ENCODE assay signal across 29 cellular contexts in the genomic region with DNA sequence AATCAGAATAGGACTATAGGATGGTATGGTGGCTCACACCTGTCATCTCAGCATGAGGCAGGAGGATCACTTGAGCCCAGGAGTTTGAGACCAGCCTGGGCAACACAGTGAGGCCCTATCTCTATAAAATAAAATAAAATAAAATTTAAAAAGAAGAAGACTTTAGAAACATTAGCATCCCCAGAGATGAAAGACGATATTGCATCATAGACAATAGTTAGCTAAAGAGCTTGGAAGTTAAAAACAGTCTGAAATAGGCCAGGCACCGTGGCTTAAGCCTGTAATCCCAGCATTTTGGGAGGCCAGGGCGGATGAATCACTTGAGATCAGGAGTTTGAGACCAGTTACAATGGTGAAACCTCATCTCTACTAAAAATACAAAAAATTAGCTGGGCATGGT. TPM values are rescaled to one million over a fixed set of nuclear protein-coding genes. Genes with fewer than 3 reads are reported as not detected.
DNase-seq lines count a peak whose midpoint lies in the region; ATAC-seq, FAIRE-seq and TF ChIP-seq lines count a peak whose summit lies in the region.
"Had no signal": no experiment of that assay in that cellular context is flagged by ENCODE, and none has a peak within 500 bp of the region (broad histone marks: within the 10 kb centered on the region; RNA-seq: fewer than 3 reads in every experiment).

No MANE protein-coding gene starts in this region.

- H4K91ac ChIP-seq in IMR-90 (ENCODE audit: insufficient read depth, low read depth, low read length), result no peak overlapping the region

- peak overlapping the region; percentile 86 for H3K27ac Mint-ChIP-seq in dendritic cell treated with granulocyte-macrophage colony-stimulating factor and Interleukin-4, amounts not matched to agents 40 ng/mL and 50 ng/mL, for 4 days
- H3K27ac Mint-ChIP-seq: CD4-positive, CD25-positive, alpha-beta regulatory T cell had no signal

- CTCF ChIA-PET in HepG2 (lab: Yijun Ruan, JAX; ENCODE audit: low intra/inter-chr PET ratio, low total read pairs) (no interaction called here), IMR-90 (lab: Yijun Ruan, JAX) (no interaction called here), K562 (lab: Yijun Ruan, JAX; ENCODE audit: low intra/inter-chr PET ratio) (no interaction called here)

- no peak overlapping the region for H3K4ac ChIP-seq in IMR-90 (ENCODE audit: low read depth, low read length)

- H3K4me3 ChIP-seq in HepG2 (replicated peaks in 1 of 3; ENCODE audit: insufficient read depth in 1 of 3, low read depth in 2 of 3, low read length in 3 of 3), result no peak overlapping the region
- no peak overlapping the region for H3K4me3 ChIP-seq in right lobe of liver
- H3K4me3 ChIP-seq in IMR-90 (ENCODE audit: insufficient read depth, low read depth, low read length), result no peak overlapping the region
- no peak overlapping the region for H3K4me3 ChIP-seq in K562
- H3K4me3 ChIP-seq in ovary, result no peak overlapping the region
- no peak overlapping the region for H3K4me3 ChIP-seq in sigmoid colon
- H3K4me3 ChIP-seq: BLaER1, GM12878 had no signal

- no peak overlapping the region for H3K23ac ChIP-seq in IMR-90 (ENCODE audit: low read depth, low read length)

- H2BK120ac ChIP-seq in IMR-90 (ENCODE audit: low read depth, low read length), result no peak overlapping the region

- no peaks in the 10 kb centered on the region for H3K9me3 ChIP-seq in HepG2 (ENCODE audit: low read length)
- H3K9me3 ChIP-seq in right lobe of liver, result no peaks in the 10 kb centered on the region
- H3K9me3 ChIP-seq in IMR-90 (ENCODE audit: control insufficient read depth, insufficient read depth, low read length), result no peaks in the 10 kb centered on the region
- no peaks in the 10 kb centered on the region for H3K9me3 ChIP-seq in K562 (replicated peaks; ENCODE audit: control insufficient read depth, insufficient read depth, low read depth, low read length)
- no peaks in the 10 kb centered on the region for H3K9me3 ChIP-seq in ovary
- no peaks in the 10 kb centered on the region for H3K9me3 ChIP-seq in sigmoid colon
- H3K9me3 ChIP-seq: BE2C had no signal

- H3K9me1 ChIP-seq in IMR-90 (ENCODE audit: insufficient read depth, low read length), result no peaks in the 10 kb centered on the region
- H3K9me1 ChIP-seq in K562 (ENCODE audit: control insufficient read depth, insufficient read depth, low read length), result no peaks in the 10 kb centered on the region

- H4K20me1 ChIP-seq in HepG2 (ENCODE audit: insufficient read depth, low read length) (no peaks in the 10 kb centered on the region), IMR-90 (ENCODE audit: insufficient read depth, low read length) (no peaks in the 10 kb centered on the region), K562 (replicated peaks; ENCODE audit: control insufficient read depth, insufficient read depth, low read length) (no peaks in the 10 kb centered on the region)
- H4K20me1 ChIP-seq: BLaER1 had no signal

- TF ChIP-seq POLR2A in HepG2 (IDR thresholded peaks at IDR 0.05; ENCODE audit: insufficient read depth in 1 of 2, low read depth in 2 of 2, low read length in 2 of 2), result no peak
- TF ChIP-seq POLR2A in right lobe of liver (IDR thresholded peaks at IDR 0.05), result no peak
- no peak for TF ChIP-seq POLR2A in IMR-90 (IDR thresholded peaks at IDR 0.05; ENCODE audit: low read depth, low read length)
- TF ChIP-seq POLR2A in K562 (conservative IDR thresholded peaks at IDR 0.05), result no peak
- TF ChIP-seq POLR2A in ovary (IDR thresholded peaks at IDR 0.05), result no peak
- no peak for TF ChIP-seq POLR2A in sigmoid colon (IDR thresholded peaks at IDR 0.05)

- no peak overlapping the region for H2AK5ac ChIP-seq in IMR-90 (ENCODE audit: low read depth, low read length)

- DNase-seq in HepG2 (ENCODE audit: low spot score) (no peak), right lobe of liver (no peak), IMR-90 (no peak), K562 (ENCODE audit: extremely low read depth in 1 of 4, low spot score in 3 of 4) (no peak), ovary (no peak), sigmoid colon (no peak), KBM-7 (no peak)
- DNase-seq: 8988T; ACHN; BE2C; C1 segment of cervical spinal cord; CD4-positive, alpha-beta memory T cell; CD4-positive, CD25-positive, alpha-beta regulatory T cell; CD8-positive, alpha-beta memory T cell; COR-L47; DMS 273 treated with DMSO at 0.1 percent for 48 hours; DMS153; DMS53; DMS79; DND-41; EL; GDM1 had no signal

- POLR2A ChIA-PET in HepG2 (lab: Yijun Ruan, JAX) (no interaction called here), IMR-90 (lab: Charles Lee; ENCODE audit: unreplicated experiment) (no interaction called here), K562 (lab: Yijun Ruan, JAX) (interaction anchor here (0.5 kb wide), 1 partner anchor 73 kb away, joined by 3 read pairs; no protein-coding TSS in a partner anchor)

- no peak overlapping the region for H2BK20ac ChIP-seq in IMR-90 (ENCODE audit: low read depth, low read length)

- TF ChIP-seq EP300 in HepG2 (IDR thresholded peaks at IDR 0.05; ENCODE audit: low read depth in 2 of 2, low read length in 2 of 2) (no peak), HepG2 (CRISPR knock-in tag; IDR thresholded peaks at IDR 0.05; ENCODE audit: borderline replicate concordance) (no peak), K562 (IDR thresholded peaks at IDR 0.05; ENCODE audit: low read length) (no peak), ovary (IDR thresholded peaks at IDR 0.05) (no peak), sigmoid colon (IDR thresholded peaks at IDR 0.05) (no peak)

- H2AK9ac ChIP-seq in IMR-90 (replicated peaks; ENCODE audit: low read depth, low read length, poor library complexity), result no peak overlapping the region

- 0 out of 5 replicates have a peak, but pooled peaks cover 0 to 3% of the 10 kb centered on the region in 2 experiments for H3K27me3 ChIP-seq in HepG2 (ENCODE audit: control insufficient read depth in 1 of 2, insufficient read depth in 2 of 2, low read length in 2 of 2)
- no peaks in the 10 kb centered on the region for H3K27me3 ChIP-seq in right lobe of liver
- peaks cover 16% of the 10 kb centered on the region for H3K27me3 ChIP-seq in IMR-90 (ENCODE audit: control insufficient read depth, insufficient read depth, low read length)
- peaks cover 17 to 26% of the 10 kb centered on the region in 2 experiments for H3K27me3 ChIP-seq in K562 (ENCODE audit: control insufficient read depth in 2 of 2, insufficient read depth in 2 of 2, low read length in 2 of 2)
- H3K27me3 ChIP-seq in ovary, result no peaks in the 10 kb centered on the region
- H3K27me3 ChIP-seq in sigmoid colon, result no peaks in the 10 kb centered on the region
- H3K27me3 ChIP-seq: BE2C, BLaER1 had no signal

- H3K9me3 Mint-ChIP-seq in dendritic cell treated with granulocyte-macrophage colony-stimulating factor and Interleukin-4, amounts not matched to agents 40 ng/mL and 50 ng/mL, for 4 days, result peaks cover 30% of the 10 kb centered on the region
- H3K9me3 Mint-ChIP-seq: CD4-positive, alpha-beta memory T cell; CD4-positive, CD25-positive, alpha-beta regulatory T cell; CD8-positive, alpha-beta memory T cell had no signal

- no peak for FAIRE-seq in HepG2 (lab: Jason Lieb, UNC)
- no peak for FAIRE-seq in K562 (lab: Jason Lieb, UNC)
- FAIRE-seq: A204.1, GM12878, GM12892, GM18507 had no signal

- no peak overlapping the region for H3K14ac ChIP-seq in IMR-90 (replicated peaks; ENCODE audit: low read depth, low read length)

- no peak overlapping the region for H3K4me3 Mint-ChIP-seq in dendritic cell treated with granulocyte-macrophage colony-stimulating factor and Interleukin-4, amounts not matched to agents 40 ng/mL and 50 ng/mL, for 4 days
- H3K4me3 Mint-ChIP-seq: CD14-positive monocyte; CD4-positive, alpha-beta memory T cell; CD8-positive, alpha-beta memory T cell had no signal

- no peak overlapping the region for H3K56ac ChIP-seq in IMR-90 (ENCODE audit: extremely low read depth, insufficient read depth, low read length)

- intact Hi-C loops in HepG2 (cut with micrococcal nuclease; ENCODE audit: unreplicated experiment) (no loop called here), right lobe of liver (cut with DNase I) (loop anchor here in 1 of 2 donors (10.0 kb wide), 1 partner anchor 159 kb away; no protein-coding TSS in a partner anchor), IMR-90 (cut with micrococcal nuclease) (no loop called here), K562 (cut with micrococcal nuclease) (no loop called here), ovary (cut with DNase I) (loop anchor here in 1 of 4 donors (10.0 kb wide), 1 partner anchor 229 kb away; no protein-coding TSS in a partner anchor), sigmoid colon (cut with DNase I) (no loop called here)
- intact Hi-C loops in dendritic cell treated with granulocyte-macrophage colony-stimulating factor and Interleukin-4, amounts not matched to agents 40 ng/mL and 50 ng/mL, for 4 days (cut with micrococcal nuclease), result no loop called here

- no peaks in the 10 kb centered on the region for H3K36me3 ChIP-seq in HepG2 (replicated peaks in 1 of 2; ENCODE audit: control insufficient read depth in 1 of 2, insufficient read depth in 2 of 2, low read length in 2 of 2)
- H3K36me3 ChIP-seq in right lobe of liver, result no peaks in the 10 kb centered on the region
- no peaks in the 10 kb centered on the region for H3K36me3 ChIP-seq in IMR-90 (ENCODE audit: control insufficient read depth, insufficient read depth, low read length)
- no peaks in the 10 kb centered on the region for H3K36me3 ChIP-seq in K562 (ENCODE audit: control insufficient read depth, insufficient read depth, low read length)
- H3K36me3 ChIP-seq in ovary, result no peaks in the 10 kb centered on the region
- no peaks in the 10 kb centered on the region for H3K36me3 ChIP-seq in sigmoid colon
- H3K36me3 ChIP-seq: BE2C, BLaER1 had no signal

- TF ChIP-seq RAD21 in HepG2 (CRISPR knock-in tag; IDR thresholded peaks at IDR 0.05) (no peak), IMR-90 (IDR thresholded peaks at IDR 0.05; ENCODE audit: low read length) (no peak), K562 (CRISPR knock-in tag; conservative IDR thresholded peaks at IDR 0.05 in 1 of 2, IDR thresholded peaks at IDR 0.05 in 1 of 2) (no peak)

- H3K18ac ChIP-seq in IMR-90 (ENCODE audit: low read depth, low read length), result no peak overlapping the region

- H3K27ac ChIP-seq in HepG2 (ENCODE audit: extremely low read length, insufficient read depth, low read length) (no peak overlapping the region), right lobe of liver (no peak overlapping the region), IMR-90 (ENCODE audit: insufficient read depth, low read length) (no peak overlapping the region), K562 (ENCODE audit: extremely low read depth, low read depth, low read length) (no peak overlapping the region), ovary (no peak overlapping the region), sigmoid colon (no peak overlapping the region)
- H3K27ac ChIP-seq: BLaER1 had no signal

- in situ Hi-C loops in HepG2 (cut with HindIII; ENCODE audit: extremely low pct_ligation_motif_present, low pct_unique_long_range_greater_than_20kb), result no loop called here
- in situ Hi-C loops in IMR-90 (cut with MboI; ENCODE audit: low sequenced_read_pairs), result no loop called here
- in situ Hi-C loops in K562 (cut with MboI), result no loop called here
- in situ Hi-C loops in KBM-7 (cut with MboI; ENCODE audit: low pct_unique_long_range_greater_than_20kb, low sequenced_read_pairs), result no loop called here

- H4K5ac ChIP-seq in IMR-90 (ENCODE audit: low read depth, low read length), result no peak overlapping the region

- H2BK5ac ChIP-seq in IMR-90 (ENCODE audit: low read depth, low read length, poor library complexity, severe bottlenecking), result no peak overlapping the region

- BruUV-seq in HepG2 (replicated peaks; lab: Mats Ljungman, UMichigan), result no TSS peak
- no TSS peak for BruUV-seq in IMR-90 (replicated peaks; lab: Mats Ljungman, UMichigan)
- no TSS peak for BruUV-seq in K562 (replicated peaks; lab: Mats Ljungman, UMichigan)

- peaks cover 19% of the 10 kb centered on the region for H3K36me3 Mint-ChIP-seq in dendritic cell treated with granulocyte-macrophage colony-stimulating factor and Interleukin-4, amounts not matched to agents 40 ng/mL and 50 ng/mL, for 4 days (ENCODE audit: low read depth)
- H3K36me3 Mint-ChIP-seq: CD4-positive, alpha-beta memory T cell; CD4-positive, CD25-positive, alpha-beta regulatory T cell; CD8-positive, alpha-beta memory T cell had no signal

- dilution Hi-C loops in IMR-90 (cut with HindIII; ENCODE audit: low sequenced_read_pairs, unreplicated experiment), result no loop called here

- no peak for TF ChIP-seq CTCF in HepG2 (CRISPR knock-in tag; IDR thresholded peaks at IDR 0.05)
- TF ChIP-seq CTCF in right lobe of liver (IDR thresholded peaks at IDR 0.05), result no peak
- TF ChIP-seq CTCF in IMR-90 (conservative IDR thresholded peaks at IDR 0.05; ENCODE audit: low read depth, low read length), result no peak
- TF ChIP-seq CTCF in K562 (IDR thresholded peaks at IDR 0.05 in 2 of 3, conservative IDR thresholded peaks at IDR 0.05 in 1 of 3; ENCODE audit: insufficient read depth in 2 of 3, low read depth in 1 of 3, low read length in 3 of 3), result no peak
- TF ChIP-seq CTCF in ovary (IDR thresholded peaks at IDR 0.05), result no peak
- no peak for TF ChIP-seq CTCF in sigmoid colon (IDR thresholded peaks at IDR 0.05)

- no peaks in the 10 kb centered on the region for H3K27me3 Mint-ChIP-seq in dendritic cell treated with granulocyte-macrophage colony-stimulating factor and Interleukin-4, amounts not matched to agents 40 ng/mL and 50 ng/mL, for 4 days

- ATAC-seq in HepG2 (no peak), right lobe of liver (no peak), IMR-90 (ENCODE audit: low read depth) (no peak), K562 (no peak)
- ATAC-seq: GM12878 had no signal

- no peak overlapping the region for H3K4me2 ChIP-seq in HepG2 (ENCODE audit: low read depth, low read length)
- H3K4me2 ChIP-seq in IMR-90 (ENCODE audit: low read depth, low read length), result no peak overlapping the region
- H3K4me2 ChIP-seq in K562 (ENCODE audit: insufficient read depth, low read length), result no peak overlapping the region
- H3K4me2 ChIP-seq: BLaER1 had no signal

- no peak overlapping the region for H4K8ac ChIP-seq in IMR-90 (ENCODE audit: low read depth in 2 of 2, low read length in 2 of 2)

- no peak overlapping the region for H2BK15ac ChIP-seq in IMR-90 (ENCODE audit: low read depth, low read length)

- H2AFZ ChIP-seq in HepG2 (ENCODE audit: low read length) (no peak overlapping the region), IMR-90 (replicated peaks; ENCODE audit: low read length, poor library complexity) (no peak overlapping the region), K562 (ENCODE audit: low read depth, low read length) (no peak overlapping the region)

- H3K9ac ChIP-seq in HepG2 (ENCODE audit: insufficient read depth, low read depth, low read length) (no peak overlapping the region), IMR-90 (ENCODE audit: low read depth, low read length) (no peak overlapping the region), K562 (ENCODE audit: insufficient read depth in 1 of 2, low read depth in 2 of 2, low read length in 2 of 2) (no peak overlapping the region)
- H3K9ac ChIP-seq: BLaER1 had no signal

- no peaks in the 10 kb centered on the region for H3K4me1 ChIP-seq in HepG2 (ENCODE audit: insufficient read depth, low read length)
- H3K4me1 ChIP-seq in right lobe of liver, result no peaks in the 10 kb centered on the region
- no peaks in the 10 kb centered on the region for H3K4me1 ChIP-seq in IMR-90 (ENCODE audit: control insufficient read depth, insufficient read depth, low read length)
- no peaks in the 10 kb centered on the region for H3K4me1 ChIP-seq in K562 (replicated peaks in 1 of 2; ENCODE audit: control insufficient read depth in 2 of 2, insufficient read depth in 2 of 2, low read length in 2 of 2)
- no peaks in the 10 kb centered on the region for H3K4me1 ChIP-seq in ovary (ENCODE audit: insufficient read depth)
- H3K4me1 ChIP-seq in sigmoid colon, result no peaks in the 10 kb centered on the region
- H3K4me1 ChIP-seq: BE2C, BLaER1 had no signal

- H3K79me1 ChIP-seq in IMR-90 (ENCODE audit: low read depth in 1 of 2, low read length in 2 of 2), result no peaks in the 10 kb centered on the region

- 0% methylated on average over 3 of the region's 3 CpGs for WGBS in HepG2 (ENCODE audit: low lambda C conversion rate)
- 61% methylated on average over 3 of the region's 3 CpGs for WGBS in right lobe of liver (ENCODE audit: insufficient coverage, low coverage, low lambda C conversion rate, missing lambda C conversion rate)
- WGBS in IMR-90 (ENCODE audit: extremely low coverage in 2 of 2, insufficient read length in 1 of 2), 2 experiments, result no CpG with 5 or more reads among the region's 3 CpGs
- WGBS in K562 (ENCODE audit: insufficient coverage, low coverage, missing lambda C conversion rate), result 0% methylated on average over 3 of the region's 3 CpGs
- 62 to 81% (median 70%) methylated on average over 3 of the region's 3 CpGs for WGBS in ovary, 3 donors
- WGBS in sigmoid colon, 2 donors, result 72 to 79% methylated on average over 3 of the region's 3 CpGs

- H3K79me2 ChIP-seq in HepG2 (ENCODE audit: insufficient read depth, low read length) (no peaks in the 10 kb centered on the region), K562 (ENCODE audit: control insufficient read depth, insufficient read depth, low read length) (no peaks in the 10 kb centered on the region)

- H3K4me1 Mint-ChIP-seq in dendritic cell treated with granulocyte-macrophage colony-stimulating factor and Interleukin-4, amounts not matched to agents 40 ng/mL and 50 ng/mL, for 4 days (ENCODE audit: low read depth), result peaks cover 44% of the 10 kb centered on the region
- H3K4me1 Mint-ChIP-seq: CD4-positive, alpha-beta memory T cell; CD4-positive, CD25-positive, alpha-beta regulatory T cell; CD8-positive, alpha-beta memory T cell had no signal

RNA-seq across cellular contexts. Expression of gene RIMS3, which starts 59.3 kb away (rescaled TPM):
- 5.4 TPM in 2 replicates for total RNA-seq in HepG2 (2016; rRNA removed; fragmentation: Illumina TruSeq; extraction: Trizol)
- total RNA-seq in HepG2 (2016; cell fraction: cytosol; rRNA removed; fragmentation: Illumina TruSeq; extraction: Trizol; ENCODE audit: low read depth), result 4.3 and 5.4 TPM in 2 replicates
- 4.6 and 5.5 TPM in 2 replicates for total RNA-seq in HepG2 (2016; cell fraction: insoluble cytoplasmic fraction; rRNA removed; fragmentation: Illumina TruSeq; extraction: Trizol)
- 7.8 and 9.0 TPM in 2 replicates for total RNA-seq in HepG2 (2016; cell fraction: membrane; rRNA removed; fragmentation: Illumina TruSeq; extraction: Trizol)
- total RNA-seq in HepG2 (2016; cell fraction: nucleus; rRNA removed; fragmentation: Illumina TruSeq; extraction: Trizol), result 3.8 and 4.7 TPM in 2 replicates
- polyA plus RNA-seq in HepG2 (2011; rRNA removed), result 2.1 and 3.4 TPM in 2 replicates
- polyA plus RNA-seq in HepG2 (2011; cell fraction: cytosol; rRNA removed), result 1.6 and 1.8 TPM in 2 replicates
- 7.7 and 9.6 TPM in 2 replicates for polyA plus RNA-seq in HepG2 (2011; cell fraction: nucleus; rRNA removed)
- polyA plus RNA-seq in HepG2 (2012), result 2.2 and 3.0 TPM in 2 replicates
- 6.0 TPM in 2 replicates for polyA plus RNA-seq in HepG2 (2016; cell fraction: cytosol; fragmentation: Illumina TruSeq; extraction: Trizol; ENCODE audit: low read depth)
- 3.3 and 3.7 TPM in 2 replicates for polyA plus RNA-seq in HepG2 (2016; cell fraction: insoluble cytoplasmic fraction; fragmentation: Illumina TruSeq; extraction: Trizol; ENCODE audit: low read depth)
- polyA plus RNA-seq in HepG2 (2016; cell fraction: membrane; fragmentation: Illumina TruSeq; extraction: Trizol; ENCODE audit: low read depth), result 7.1 and 8.4 TPM in 2 replicates
- 5.6 and 5.8 TPM in 2 replicates for polyA plus RNA-seq in HepG2 (2016; cell fraction: nucleus; fragmentation: Illumina TruSeq; extraction: Trizol; ENCODE audit: insufficient read depth, low read depth)
- 1.1 and 3.7 TPM in 2 replicates for polyA minus RNA-seq in HepG2 (2011; rRNA and poly(A)+ RNA removed; ENCODE audit: low replicate concordance)
- polyA minus RNA-seq in HepG2 (2011; cell fraction: cytosol; rRNA and poly(A)+ RNA removed), result 1.5 and 1.9 TPM in 2 replicates
- 2.4 and 3.1 TPM in 2 replicates for polyA minus RNA-seq in HepG2 (2011; cell fraction: nucleus; rRNA and poly(A)+ RNA removed)
- total RNA-seq in right lobe of liver, result 1 to 10 TPM in 2 of 6 experiments, under 1 TPM in 4; 0.35 to 1.4 (median 0.45) TPM
- total RNA-seq in IMR-90 (2012; rRNA removed), result 0.28 and 0.36 TPM in 2 replicates
- 0.10 and 0.22 TPM in 2 replicates for polyA plus RNA-seq in IMR-90 (2012; rRNA removed)
- 0.04 and 0.22 TPM in 2 replicates for polyA plus RNA-seq in IMR-90 (2012; cell fraction: cytosol; rRNA removed)
- 0.38 and 0.40 TPM in 2 replicates for polyA plus RNA-seq in IMR-90 (2012; cell fraction: nucleus; rRNA removed; ENCODE audit: low replicate concordance)
- 0.76 and 1.4 TPM in 2 replicates for total RNA-seq in K562 (2011; cell fraction: chromatin; rRNA removed; ENCODE audit: low replicate concordance)
- total RNA-seq in K562 (2011; cell fraction: nucleolus; rRNA removed), result 0.66 and 0.67 TPM in 2 replicates
- total RNA-seq in K562 (2011; cell fraction: nucleoplasm; rRNA removed), result 0.73 and 0.76 TPM in 2 replicates
- 0.59 and 0.82 TPM in 2 replicates for total RNA-seq in K562 (2014; rRNA removed)
- 0.69 and 0.77 TPM in 2 replicates for total RNA-seq in K562 (2014; rRNA removed; fragmentation: Illumina TruSeq; extraction: Trizol)
- total RNA-seq in K562 (2015; rRNA removed; fragmentation: Illumina TruSeq; extraction: Trizol), result 0.38 and 0.47 TPM in 2 replicates
- total RNA-seq in K562 (2021), result 1.2 and 1.3 TPM in 2 replicates
- polyA plus RNA-seq in K562 (2011; rRNA removed), result 0.78 and 1.2 TPM in 2 replicates
- polyA plus RNA-seq in K562 (2011; cell fraction: cytosol; rRNA removed), result 0.97 and 1.3 TPM in 2 replicates
- 1.9 and 2.7 TPM in 2 replicates for polyA plus RNA-seq in K562 (2011; cell fraction: nucleus; rRNA removed)
- 0.66 and 1.9 TPM in 2 replicates for polyA plus RNA-seq in K562 (2012)
- polyA plus RNA-seq in K562 (2014; fragmentation: Illumina TruSeq; extraction: Trizol), result 0.71 and 0.75 TPM in 2 replicates
- polyA plus RNA-seq in K562 (2014; fragmentation: Nextera tagmentation; extraction: Ambion mirVana), result under 1 TPM; 0.06 to 0.15 TPM
- 0.43 and 0.45 TPM in 2 replicates for polyA plus RNA-seq in K562 (2014; rRNA removed)
- polyA minus RNA-seq in K562 (2011; rRNA and poly(A)+ RNA removed), result 1.2 and 1.3 TPM in 2 replicates
- polyA minus RNA-seq in K562 (2011; cell fraction: cytosol; rRNA and poly(A)+ RNA removed), result 0.73 and 1.1 TPM in 2 replicates
- 0.40 and 0.56 TPM in 2 replicates for polyA minus RNA-seq in K562 (2011; cell fraction: nucleus; rRNA and poly(A)+ RNA removed)
- 10 to 100 TPM in 1 of 7 donors, 1 to 10 TPM in 6; 1.3 to 12.6 (median 6.2) TPM for total RNA-seq in ovary
- 1 to 10 TPM; 1.4 to 4.4 TPM for polyA plus RNA-seq in ovary
- 1 to 10 TPM; 4.3 to 9.7 (median 5.7) TPM for total RNA-seq in sigmoid colon
- 10 to 100 TPM in 1 of 3 donors, 1 to 10 TPM in 2; 1.2 to 13.7 (median 6.7) TPM for polyA plus RNA-seq in sigmoid colon

Comparison
In these comparisons a context has a peak if more than half of its experiments do, and no peak if none do; other contexts are left out.
1. Of the 241 proteins assayed by ChIP-seq in both HepG2 and K562: peak only in HepG2: none; only in K562: CEBPG; in both: CEBPB; in neither: 237; mixed calls (peak in some experiments, not most) for 2.